In genomic region chr12:126862500-126862899, GRCh38 we compare ENCODE assay signal across 23 cellular contexts.
"Had no signal": no experiment of that assay in that cellular context is flagged by ENCODE, and none has a peak within 500 bp of the region (broad histone marks: within the 10 kb centered on the region; RNA-seq: fewer than 3 reads in every experiment).

No MANE protein-coding gene starts in this region.

- DNase-seq: cortex of kidney; effector CD8-positive, alpha-beta T cell; effector memory CD8-positive, alpha-beta T cell; endodermal cell; erythroblast; esophagus squamous epithelium; foreskin keratinocyte; heart left ventricle; hypothalamus; immature natural killer cell; kidney; kidney glomerular epithelial cell; left colon; left lung; left ventricle myocardium superior; lower lobe of right lung; mesenchymal stem cell; mucosa of descending colon; naive B cell had no signal

- ATAC-seq: effector memory CD8-positive, alpha-beta T cell; esophagus mucosa; foreskin keratinocyte; gastroesophageal sphincter; left colon; left lung; left ventricle myocardium superior; lower lobe of right lung; mucosa of descending colon had no signal

- H3K27ac ChIP-seq: epithelial cell of prostate, esophagus squamous epithelium, foreskin keratinocyte, gastroesophageal sphincter, heart left ventricle, hepatocyte, left lung, lower lobe of right lung had no signal

- H3K9me3 ChIP-seq: esophagus squamous epithelium, gastroesophageal sphincter, heart left ventricle, left lung, lower lobe of right lung, mucosa of descending colon had no signal

- H3K4me1 ChIP-seq: esophagus squamous epithelium, foreskin keratinocyte, gastroesophageal sphincter, heart left ventricle, left lung, lower lobe of right lung had no signal

- H3K27me3 ChIP-seq: esophagus squamous epithelium, foreskin keratinocyte, gastroesophageal sphincter, heart left ventricle, hepatocyte, left lung had no signal

- H3K4me3 ChIP-seq: esophagus squamous epithelium, gastroesophageal sphincter, heart left ventricle, hepatocyte, left lung, lower lobe of right lung, mucosa of descending colon had no signal
